Comparison of ENCODE assay signal across 8 cellular contexts in genomic region chr4:2837904-2838496, GRCh38. TPM values are rescaled to one million over a fixed set of nuclear protein-coding genes. Genes with fewer than 3 reads are reported as not detected.
DNase-seq lines count a peak whose midpoint lies in the region; ATAC-seq and TF ChIP-seq lines count a peak whose summit lies in the region.

No MANE protein-coding gene starts in this region.

- POLR2A ChIA-PET in CD4-positive, alpha-beta T cell (lab: Charles Lee) = interaction anchor here (0.5 to 3.7 kb wide), 14 partner anchors 10 to 125 kb away, joined by 3 to 24 read pairs (median 4); partner anchors contain the start of genes GRK4, NOP14 and TNIP2

- H3K27me3 Mint-ChIP-seq in CD4-positive, alpha-beta T cell = no peaks in the 10 kb centered on the region
- H3K27me3 Mint-ChIP-seq in activated naive CD4-positive, alpha-beta T cell treated with anti-CD3 and anti-CD28 coated beads, Interleukin-2, amount 50 U/mL, for 24 hours = no peaks in the 10 kb centered on the region

- DNase-seq in CD4-positive, alpha-beta T cell = peak; percentile 56 to 78 (median 72)
- DNase-seq in SK-MEL-5 (ENCODE audit: low read depth, low spot score) (peak; percentile 10), hippocampal formation (lab: John Stamatoyannopoulos, UW) (peak; percentile 16 to 29), NCI-H2196 (lab: John Stamatoyannopoulos, UW; ENCODE audit: unreplicated experiment) (no peak), NCI-H1048 (lab: John Stamatoyannopoulos, UW) (no peak)
- peak; percentile 36 to 49 for DNase-seq in stimulated activated CD4-positive, alpha-beta T cell treated with anti-CD3 and anti-CD28 coated beads, Interleukin-1b, Interleukin-23, amount 100 ng/mL, for 4 hours (ENCODE audit: low read depth in 2 of 2)

- peak; percentile 98 for ATAC-seq in CD4-positive, alpha-beta T cell (ENCODE audit: poor library complexity)
- no peak for ATAC-seq in GM21367 (IDR thresholded peaks at IDR 0.05; ENCODE audit: unreplicated experiment)

- H3K27ac Mint-ChIP-seq in CD4-positive, alpha-beta T cell = peak overlapping the region; percentile 89
- peak overlapping the region; percentile 88 for H3K27ac Mint-ChIP-seq in activated naive CD4-positive, alpha-beta T cell treated with anti-CD3 and anti-CD28 coated beads, Interleukin-2, amount 50 U/mL, for 24 hours

- in situ Hi-C loops in SK-MEL-5 (cut with HindIII; ENCODE audit: low pct_unique_long_range_greater_than_20kb, low sequenced_read_pairs) = no loop called here

- H3K27me3 ChIP-seq in CD4-positive, alpha-beta T cell (ENCODE audit: control insufficient read depth, insufficient read depth, low read length) = no peaks in the 10 kb centered on the region

- CTCF ChIA-PET in CD4-positive, alpha-beta T cell (lab: Charles Lee) = interaction anchor here (1.0 to 1.6 kb wide), 2 partner anchors 14 to 19 kb away, joined by 3 read pairs; no protein-coding TSS in a partner anchor

- peaks cover 11% of the 10 kb centered on the region for H3K36me3 Mint-ChIP-seq in CD4-positive, alpha-beta T cell (ENCODE audit: low read depth)
- peaks cover 4% of the 10 kb centered on the region for H3K36me3 Mint-ChIP-seq in activated naive CD4-positive, alpha-beta T cell treated with anti-CD3 and anti-CD28 coated beads, Interleukin-2, amount 50 U/mL, for 24 hours

- TF ChIP-seq CTCF in CD4-positive, alpha-beta T cell (IDR thresholded peaks at IDR 0.05) = no peak

- intact Hi-C loops in CD4-positive, alpha-beta T cell (cut with DNase I, micrococcal nuclease) = loop anchor here (1.0 to 5.0 kb wide), 4 partner anchors 19 to 76 kb away; no protein-coding TSS in a partner anchor

- H3K4me3 Mint-ChIP-seq in CD4-positive, alpha-beta T cell = peak overlapping the region; percentile 86
- H3K4me3 Mint-ChIP-seq in activated naive CD4-positive, alpha-beta T cell treated with anti-CD3 and anti-CD28 coated beads, Interleukin-2, amount 50 U/mL, for 24 hours = peak overlapping the region; percentile 82

- H3K9me3 ChIP-seq in CD4-positive, alpha-beta T cell (ENCODE audit: control insufficient read depth, low read length) = no peaks in the 10 kb centered on the region

- H3K9me3 Mint-ChIP-seq in CD4-positive, alpha-beta T cell = no peaks in the 10 kb centered on the region
- no peaks in the 10 kb centered on the region for H3K9me3 Mint-ChIP-seq in activated naive CD4-positive, alpha-beta T cell treated with anti-CD3 and anti-CD28 coated beads, Interleukin-2, amount 50 U/mL, for 24 hours

- H3K27ac ChIP-seq in CD4-positive, alpha-beta T cell (ENCODE audit: low read depth, low read length) = peak overlapping the region; percentile 76

- H3K4me1 Mint-ChIP-seq in CD4-positive, alpha-beta T cell (ENCODE audit: low read depth) = peaks cover 59% of the 10 kb centered on the region
- peaks cover 77% of the 10 kb centered on the region for H3K4me1 Mint-ChIP-seq in activated naive CD4-positive, alpha-beta T cell treated with anti-CD3 and anti-CD28 coated beads, Interleukin-2, amount 50 U/mL, for 24 hours

RNA-seq across cellular contexts. Expression of gene ADD1, which starts 5.6 kb away (rescaled TPM):
- 100 to 1,000 TPM; 153 TPM for total RNA-seq in CD4-positive, alpha-beta T cell
- 144 and 148 TPM in 2 replicates for total RNA-seq in SK-MEL-5 (2014; rRNA removed; shearing (Covaris generic))
- polyA plus RNA-seq in SK-MEL-5 (2015; cell fraction: cytosol; rRNA removed) = 125 and 152 TPM in 2 replicates
- 98.5 and 103 TPM in 2 replicates for polyA plus RNA-seq in SK-MEL-5 (2015; cell fraction: nucleus; rRNA removed)

RNA-seq across cellular contexts. Expression of gene SH3BP2, which starts 45.1 kb away (rescaled TPM):
- total RNA-seq in CD4-positive, alpha-beta T cell = 10 to 100 TPM; 30.1 to 30.5 TPM
- 15.6 and 18.2 TPM in 2 replicates for total RNA-seq in SK-MEL-5 (2014; rRNA removed; shearing (Covaris generic))
- 21.7 and 23.7 TPM in 2 replicates for polyA plus RNA-seq in SK-MEL-5 (2015; cell fraction: cytosol; rRNA removed)
- 105 and 116 TPM in 2 replicates for polyA plus RNA-seq in SK-MEL-5 (2015; cell fraction: nucleus; rRNA removed)

Comparison
In these comparisons a context has a peak if more than half of its experiments do, and no peak if none do; other contexts are left out.
1. DNase-seq: peak in CD4-positive, alpha-beta T cell (10 of 10), SK-MEL-5 (single experiment), hippocampal formation (2 of 2) and stimulated activated CD4-positive, alpha-beta T cell treated with anti-CD3 and anti-CD28 coated beads, Interleukin-1b, Interleukin-23, amount 100 ng/mL, for 4 hours (2 of 2); none in NCI-H2196 (single experiment) and NCI-H1048 (single experiment).